In genomic region chr6:44249082-44249748, GRCh38 we compare ENCODE assay signal across 9 cellular contexts. TPM values are rescaled to one million over a fixed set of nuclear protein-coding genes. Genes with fewer than 3 reads are reported as not detected.
A peak's percentile ranks its signal among the peaks of the same experiment; 100 is the strongest.
DNase-seq lines count a peak whose midpoint lies in the region; ATAC-seq and TF ChIP-seq lines count a peak whose summit lies in the region.
"Had no signal": no experiment of that assay in that cellular context is flagged by ENCODE, and none has a peak within 500 bp of the region (broad histone marks: within the 10 kb centered on the region; RNA-seq: fewer than 3 reads in every experiment).

No MANE protein-coding gene starts in this region.

- no peak for ATAC-seq in CD8-positive, alpha-beta T cell
- no peak for ATAC-seq in GM19324 (IDR thresholded peaks at IDR 0.05; ENCODE audit: low FRiP score, unreplicated experiment)

- H3K4me1 Mint-ChIP-seq in CD8-positive, alpha-beta T cell (ENCODE audit: low read depth): peaks cover 68% of the 10 kb centered on the region
- peaks cover 36% of the 10 kb centered on the region for H3K4me1 Mint-ChIP-seq in neural progenitor cell

- TF ChIP-seq CTCF in CD8-positive, alpha-beta T cell (IDR thresholded peaks at IDR 0.05): no peak
- no peak for TF ChIP-seq CTCF in NB4 (IDR thresholded peaks at IDR 0.05; ENCODE audit: low read depth, low read length)
- TF ChIP-seq CTCF in neural progenitor cell (IDR thresholded peaks at IDR 0.05): no peak
- no peak for TF ChIP-seq CTCF in transverse colon (IDR thresholded peaks at IDR 0.05)

- H3K36me3 Mint-ChIP-seq in CD8-positive, alpha-beta T cell: peaks cover 76% of the 10 kb centered on the region
- H3K36me3 Mint-ChIP-seq in neural progenitor cell: peaks cover 49% of the 10 kb centered on the region

- H4K20me1 ChIP-seq in neural progenitor cell (ENCODE audit: low read depth): peaks cover 73% of the 10 kb centered on the region

- no peak overlapping the region for H2AFZ ChIP-seq in neural progenitor cell (replicated peaks)

- peak overlapping the region; percentile 81 for H3K4me2 ChIP-seq in neural progenitor cell

- peaks cover 80% of the 10 kb centered on the region for H3F3A ChIP-seq in neural progenitor cell (ENCODE audit: low read depth)

- 49 to 76% methylated on average over 4 to 9 of the region's 9 CpGs for WGBS in transverse colon (ENCODE audit: low coverage in 1 of 2), 2 donors

- no peak overlapping the region for H3K27ac ChIP-seq in CD8-positive, alpha-beta T cell (ENCODE audit: low read depth, low read length)
- H3K27ac ChIP-seq in duodenal mucosa (ENCODE audit: low read depth, low read length) (no peak overlapping the region), neural progenitor cell (peak overlapping the region; percentile 35), transverse colon (peak overlapping the region in 2 of 4 donors; percentile 93 to 94)

- intact Hi-C loops in CD8-positive, alpha-beta T cell (cut with DNase I, micrococcal nuclease): loop anchor here (5.0 to 10.0 kb wide), 4 partner anchors 122 to 1194 kb away; partner anchors contain the start of genes MRPL14 (in 2 of the 2), TMEM63B (in 2 of the 2), CUL7 (in 1 of the 2) and KLC4 (in 1 of the 2)
- intact Hi-C loops in transverse colon (cut with DNase I; ENCODE audit: low total_unique reads): no loop called here

- H3K4me3 Mint-ChIP-seq in CD8-positive, alpha-beta T cell: peak overlapping the region; percentile 99
- peak overlapping the region; percentile 99 for H3K4me3 Mint-ChIP-seq in neural progenitor cell

- no peak for TF ChIP-seq EP300 in transverse colon (IDR thresholded peaks at IDR 0.05; ENCODE audit: low read depth)

- H3K9ac ChIP-seq in duodenal mucosa (ENCODE audit: low read depth in 1 of 2, low read length in 2 of 2): peak overlapping the region; percentile 1 to 97
- H3K9ac ChIP-seq in neural progenitor cell: no peak overlapping the region

- peaks cover 75% of the 10 kb centered on the region for H3K79me2 ChIP-seq in neural progenitor cell (ENCODE audit: low read depth)

- no peaks in the 10 kb centered on the region for H3K27me3 ChIP-seq in CD8-positive, alpha-beta T cell (ENCODE audit: insufficient read depth, low read length)
- H3K27me3 ChIP-seq in duodenal mucosa (ENCODE audit: control insufficient read depth in 1 of 2, insufficient read depth in 2 of 2, low read length in 2 of 2): no peaks in the 10 kb centered on the region
- no peaks in the 10 kb centered on the region for H3K27me3 ChIP-seq in neural progenitor cell
- no peaks in the 10 kb centered on the region for H3K27me3 ChIP-seq in transverse colon

- H3K9me3 ChIP-seq in CD8-positive, alpha-beta T cell (ENCODE audit: low read length): no peaks in the 10 kb centered on the region
- H3K9me3 ChIP-seq in duodenal mucosa (ENCODE audit: control insufficient read depth in 1 of 2, low read length in 2 of 2): no peaks in the 10 kb centered on the region
- H3K9me3 ChIP-seq in neural progenitor cell (ENCODE audit: low read depth): no peaks in the 10 kb centered on the region
- H3K9me3 ChIP-seq in transverse colon: no peaks in the 10 kb centered on the region

- TF ChIP-seq POLR2A in NB4 (IDR thresholded peaks at IDR 0.05; ENCODE audit: extremely low read depth, insufficient read length) (no peak), transverse colon (IDR thresholded peaks at IDR 0.05) (no peak)

- peaks cover 26% of the 10 kb centered on the region for H3K4me1 ChIP-seq in CD8-positive, alpha-beta T cell (ENCODE audit: insufficient read depth, low read length)
- H3K4me1 ChIP-seq in duodenal mucosa (ENCODE audit: control insufficient read depth in 1 of 2, insufficient read depth in 2 of 2, low read length in 2 of 2) (peaks cover 14 to 21% of the 10 kb centered on the region in 2 donors), neural progenitor cell (peaks cover 31% of the 10 kb centered on the region), transverse colon (peaks cover 4 to 28% (median 16%) of the 10 kb centered on the region in 4 donors)

- POLR2A ChIA-PET in CD8-positive, alpha-beta T cell (lab: Charles Lee): interaction anchor here (4.2 to 5.6 kb wide), 2 partner anchors 7 to 26 kb away, joined by 59 to 114 read pairs; partner anchors contain the start of genes SLC29A1 and SLC35B2

- no peaks in the 10 kb centered on the region for H3K9me3 Mint-ChIP-seq in CD8-positive, alpha-beta T cell
- H3K9me3 Mint-ChIP-seq in neural progenitor cell: no peaks in the 10 kb centered on the region

- H3K4me3 ChIP-seq in CD8-positive, alpha-beta T cell (ENCODE audit: low read depth, low read length): no peak overlapping the region
- H3K4me3 ChIP-seq in NB4 (ENCODE audit: low read depth, low read length): peak overlapping the region; percentile 99
- H3K4me3 ChIP-seq in duodenal mucosa (ENCODE audit: low read depth in 1 of 2, low read length in 2 of 2): peak overlapping the region; percentile 7 to 99
- H3K4me3 ChIP-seq in neural progenitor cell: peak overlapping the region; percentile 95
- H3K4me3 ChIP-seq in transverse colon: peak overlapping the region in 1 of 4 donors; percentile 98
- H3K4me3 ChIP-seq: lung had no signal

- DNase-seq in CD8-positive, alpha-beta T cell: no peak
- no peak for DNase-seq in NB4 (ENCODE audit: low read depth)
- DNase-seq in neural progenitor cell (ENCODE audit: low spot score): no peak
- no peak for DNase-seq in SHP77 (lab: John Stamatoyannopoulos, UW)
- no peak for DNase-seq in superior temporal gyrus (ENCODE audit: extremely low spot score)
- no peak for DNase-seq in transverse colon

- H3K27me3 Mint-ChIP-seq in CD8-positive, alpha-beta T cell (ENCODE audit: low read depth): no peaks in the 10 kb centered on the region
- H3K27me3 Mint-ChIP-seq in neural progenitor cell (ENCODE audit: insufficient read depth, low read depth): peaks cover 25% of the 10 kb centered on the region

- in situ Hi-C loops in transverse colon (cut with MboI; ENCODE audit: low pct_ligation_motif_present in 1 of 4, low pct_unique_long_range_greater_than_20kb in 1 of 4, low sequenced_read_pairs in 3 of 4): no loop called here

- CTCF ChIA-PET in CD8-positive, alpha-beta T cell (lab: Charles Lee): interaction anchor here (1.5 to 7.9 kb wide), 4 partner anchors 6 to 170 kb away, joined by 3 to 67 read pairs (median 14); partner anchors contain the start of gene SLC35B2

- H3K27ac Mint-ChIP-seq in CD8-positive, alpha-beta T cell: peak overlapping the region; percentile 98
- peak overlapping the region; percentile 11 for H3K27ac Mint-ChIP-seq in neural progenitor cell

- H3K36me3 ChIP-seq in CD8-positive, alpha-beta T cell (ENCODE audit: insufficient read depth, low read length): peaks cover 48% of the 10 kb centered on the region
- peaks cover 42 to 56% of the 10 kb centered on the region in 2 donors for H3K36me3 ChIP-seq in duodenal mucosa (ENCODE audit: control insufficient read depth in 1 of 2, insufficient read depth in 2 of 2, low read length in 2 of 2)
- peaks cover 35% of the 10 kb centered on the region for H3K36me3 ChIP-seq in neural progenitor cell
- H3K36me3 ChIP-seq in transverse colon: peaks cover 0 to 54% (median 23%) of the 10 kb centered on the region in 4 donors

RNA-seq across cellular contexts. Expression of gene HSP90AB1, which starts 2.3 kb away (rescaled TPM):
- total RNA-seq in CD8-positive, alpha-beta T cell: 100 to 1,000 TPM; 561 to 585 TPM
- total RNA-seq in neural progenitor cell (ENCODE audit: low replicate concordance): 1,851 and 2,068 TPM in 2 replicates
- total RNA-seq in transverse colon: 100 to 1,000 TPM; 105 to 371 (median 242) TPM

RNA-seq across cellular contexts. Expression of gene SLC35B2, which starts 8.1 kb away (rescaled TPM):
- 1 to 10 TPM; 6.3 to 6.4 TPM for total RNA-seq in CD8-positive, alpha-beta T cell
- total RNA-seq in neural progenitor cell (ENCODE audit: low replicate concordance): 33.9 and 47.0 TPM in 2 replicates
- total RNA-seq in transverse colon: 10 to 100 TPM in 3 of 4 donors, 1 to 10 TPM in 1; 9.0 to 36.4 (median 22.5) TPM

RNA-seq across cellular contexts. Expression of gene NFKBIE, which starts 16.1 kb away (rescaled TPM):
- total RNA-seq in CD8-positive, alpha-beta T cell: 10 to 100 TPM; 44.5 to 45.8 TPM
- 5.1 and 15.5 TPM in 2 replicates for total RNA-seq in neural progenitor cell (ENCODE audit: low replicate concordance)
- 10 to 100 TPM in 3 of 4 donors, 1 to 10 TPM in 1; 2.6 to 67.3 (median 19.0) TPM for total RNA-seq in transverse colon

RNA-seq across cellular contexts. Expression of gene TMEM151B, which starts 21.0 kb away (rescaled TPM):
- not detected for total RNA-seq in CD8-positive, alpha-beta T cell
- total RNA-seq in neural progenitor cell (ENCODE audit: low replicate concordance): 0.13 and 1.4 TPM in 2 replicates
- total RNA-seq in transverse colon: 1 to 10 TPM in 2 of 4 donors, under 1 TPM in 2; 0.14 to 3.8 (median 1.7) TPM

RNA-seq across cellular contexts. Expression of gene SLC29A1, which starts 25.8 kb away (rescaled TPM):
- total RNA-seq in CD8-positive, alpha-beta T cell: 1 to 10 TPM in 1 of 2 experiments, under 1 TPM in 1; 0.79 to 1.2 TPM
- total RNA-seq in neural progenitor cell (ENCODE audit: low replicate concordance) (34.8 and 69.7 TPM in 2 replicates), transverse colon (10 to 100 TPM; 25.1 to 45.2 (median 35.6) TPM)
